In genomic region chr2:56102866-56103265, GRCh38 we compare ENCODE assay signal across 23 cellular contexts.
DNase-seq lines count a peak whose midpoint lies in the region; ATAC-seq and TF ChIP-seq lines count a peak whose summit lies in the region.
"Had no signal": no experiment of that assay in that cellular context is flagged by ENCODE, and none has a peak within 500 bp of the region (broad histone marks: within the 10 kb centered on the region; RNA-seq: fewer than 3 reads in every experiment).

No MANE protein-coding gene starts in this region.

- peaks cover 32% of the 10 kb centered on the region for H3K4me1 Mint-ChIP-seq in HFFc6 (ENCODE audit: low read depth)
- no peaks in the 10 kb centered on the region for H3K4me1 Mint-ChIP-seq in activated CD4-positive, alpha-beta memory T cell treated with anti-CD3 and anti-CD28 coated beads, Interleukin-2, amount 10 ng/mL, durations not matched to agents 7 days and 5 days
- H3K4me1 Mint-ChIP-seq: activated CD4-positive, alpha-beta T cell treated with anti-CD3 and anti-CD28 coated beads for 36 hours had no signal

- H3K27ac ChIP-seq in ACC112 (ENCODE audit: low read depth, low read length), result no peak overlapping the region
- H3K27ac ChIP-seq: prostate gland, thyroid gland had no signal

- H3K36me3 Mint-ChIP-seq in HFFc6 (ENCODE audit: low read depth), result no peaks in the 10 kb centered on the region; the same call in 1 of the 2 replicates
- no peaks in the 10 kb centered on the region for H3K36me3 Mint-ChIP-seq in activated CD4-positive, alpha-beta memory T cell treated with anti-CD3 and anti-CD28 coated beads, Interleukin-2, amount 10 ng/mL, durations not matched to agents 7 days and 5 days (ENCODE audit: low read depth)

- peaks cover 11% of the 10 kb centered on the region for H3K4me1 ChIP-seq in ACC112 (ENCODE audit: control insufficient read depth, insufficient read depth, low read length, unreplicated experiment)
- H3K4me1 ChIP-seq: BE2C, HAP-1, prostate gland, thyroid gland had no signal

- no peaks in the 10 kb centered on the region for H3K27me3 ChIP-seq in ACC112 (ENCODE audit: insufficient read depth, low read length)
- H3K27me3 ChIP-seq: BE2C, thyroid gland had no signal

- POLR2A ChIA-PET in activated CD4-positive, alpha-beta memory T cell treated with anti-CD3 and anti-CD28 coated beads, Interleukin-2, amount 10 ng/mL, durations not matched to agents 7 days and 5 days (lab: Charles Lee), result no interaction called here

- no peak overlapping the region for H3K27ac Mint-ChIP-seq in HFFc6
- no peak overlapping the region for H3K27ac Mint-ChIP-seq in activated CD4-positive, alpha-beta memory T cell treated with anti-CD3 and anti-CD28 coated beads, Interleukin-2, amount 10 ng/mL, durations not matched to agents 7 days and 5 days
- H3K27ac Mint-ChIP-seq: activated CD4-positive, alpha-beta T cell treated with anti-CD3 and anti-CD28 coated beads for 36 hours; endodermal cell; stimulated activated naive CD8-positive, alpha-beta T cell treated with anti-CD3 and anti-CD28 coated beads, Interleukin-15, Interleukin-2, amounts not matched to agents 100 ng/mL and 50 ng/mL, for 24 hours; T-helper 1 cell treated with Interleukin-12 subunit alpha and Interleukin-12 subunit beta and Interleukin-4 antibody, amounts not matched to agents 30 μg/mL and 1 μg/mL, for 36 hours had no signal

- no peaks in the 10 kb centered on the region for H3K9me3 Mint-ChIP-seq in HFFc6
- peaks cover 6% of the 10 kb centered on the region for H3K9me3 Mint-ChIP-seq in activated CD4-positive, alpha-beta memory T cell treated with anti-CD3 and anti-CD28 coated beads, Interleukin-2, amount 10 ng/mL, durations not matched to agents 7 days and 5 days
- H3K9me3 Mint-ChIP-seq: endodermal cell; stimulated activated naive CD8-positive, alpha-beta T cell treated with anti-CD3 and anti-CD28 coated beads, Interleukin-15, Interleukin-2, amounts not matched to agents 100 ng/mL and 50 ng/mL, for 24 hours; T-helper 1 cell treated with Interleukin-12 subunit alpha and Interleukin-12 subunit beta and Interleukin-4 antibody, amounts not matched to agents 30 μg/mL and 1 μg/mL, for 36 hours had no signal

- H3K79me2 ChIP-seq in ACC112 (ENCODE audit: control insufficient read depth, insufficient read depth, low read length, unreplicated experiment), result no peaks in the 10 kb centered on the region

- no peak overlapping the region for H3K4me3 Mint-ChIP-seq in HFFc6
- H3K4me3 Mint-ChIP-seq in activated CD4-positive, alpha-beta memory T cell treated with anti-CD3 and anti-CD28 coated beads, Interleukin-2, amount 10 ng/mL, durations not matched to agents 7 days and 5 days, result no peak overlapping the region
- H3K4me3 Mint-ChIP-seq: activated CD4-positive, alpha-beta T cell treated with anti-CD3 and anti-CD28 coated beads for 36 hours; endodermal cell; stimulated activated naive CD8-positive, alpha-beta T cell treated with anti-CD3 and anti-CD28 coated beads, Interleukin-15, Interleukin-2, amounts not matched to agents 100 ng/mL and 50 ng/mL, for 24 hours; T-helper 1 cell treated with Interleukin-12 subunit alpha and Interleukin-12 subunit beta and Interleukin-4 antibody, amounts not matched to agents 30 μg/mL and 1 μg/mL, for 36 hours had no signal

- TF ChIP-seq CTCF in HFFc6 (IDR thresholded peaks at IDR 0.05) (no peak), fibroblast of the aortic adventitia (IDR thresholded peaks at IDR 0.05; ENCODE audit: insufficient read depth, low read length) (no peak)

- DNase-seq in HFFc6, result peak; percentile 68
- DNase-seq in amniotic epithelial cell (ENCODE audit: low read depth), result peak; percentile 31
- DNase-seq in fibroblast of the aortic adventitia (ENCODE audit: low read depth), result peak; percentile 42
- DNase-seq in NCI-H1105 treated with DMSO at 0.1 percent for 48 hours (lab: John Stamatoyannopoulos, UW), result no peak
- no peak for DNase-seq in NOMO-1 (lab: John Stamatoyannopoulos, UW; ENCODE audit: unreplicated experiment in 2 of 2)
- no peak for DNase-seq in activated CD4-positive, alpha-beta memory T cell treated with anti-CD3 and anti-CD28 coated beads, Interleukin-2, amount 10 ng/mL, durations not matched to agents 7 days and 5 days
- DNase-seq: 8988T; activated CD4-positive, alpha-beta T cell treated with anti-CD3 and anti-CD28 coated beads for 36 hours; activated naive CD4-positive, alpha-beta T cell; activated T-cell treated with anti-CD3 and anti-CD28 coated beads, Interleukin-2, amount 50 U/mL, for 48 hours; amniotic stem cell; BE2C; DMS53; endodermal cell; head of caudate nucleus; MM.1S; thyroid gland had no signal

- no peaks in the 10 kb centered on the region for H3K36me3 ChIP-seq in ACC112 (ENCODE audit: insufficient read depth, low read length)
- H3K36me3 ChIP-seq: BE2C, HAP-1, prostate gland, thyroid gland had no signal

- peak overlapping the region; percentile 73 for H2AFZ ChIP-seq in ACC112 (ENCODE audit: low read length, unreplicated experiment)

- H3K4me3 ChIP-seq in ACC112 (ENCODE audit: low read depth, low read length), result no peak overlapping the region
- H3K4me3 ChIP-seq in fibroblast of the aortic adventitia (ENCODE audit: low read depth, low read length), result no peak overlapping the region
- H3K4me3 ChIP-seq: HAP-1, prostate gland, thyroid gland had no signal

- peaks cover 13% of the 10 kb centered on the region for H3K27me3 Mint-ChIP-seq in HFFc6 (ENCODE audit: insufficient read depth)
- no peaks in the 10 kb centered on the region for H3K27me3 Mint-ChIP-seq in activated CD4-positive, alpha-beta memory T cell treated with anti-CD3 and anti-CD28 coated beads, Interleukin-2, amount 10 ng/mL, durations not matched to agents 7 days and 5 days
- H3K27me3 Mint-ChIP-seq: activated CD4-positive, alpha-beta T cell treated with anti-CD3 and anti-CD28 coated beads for 36 hours; stimulated activated naive CD8-positive, alpha-beta T cell treated with anti-CD3 and anti-CD28 coated beads, Interleukin-15, Interleukin-2, amounts not matched to agents 100 ng/mL and 50 ng/mL, for 24 hours had no signal

- CTCF ChIA-PET in activated CD4-positive, alpha-beta memory T cell treated with anti-CD3 and anti-CD28 coated beads, Interleukin-2, amount 10 ng/mL, durations not matched to agents 7 days and 5 days (lab: Charles Lee), result no interaction called here

- no peak for ATAC-seq in GM19395 (IDR thresholded peaks at IDR 0.05; ENCODE audit: unreplicated experiment)
- ATAC-seq: activated CD4-positive, alpha-beta T cell treated with anti-CD3 and anti-CD28 coated beads for 36 hours had no signal

Comparison
In these comparisons a context has a peak if more than half of its experiments do, and no peak if none do; other contexts are left out.
1. DNase-seq: peak in HFFc6 (single experiment), amniotic epithelial cell (single experiment) and fibroblast of the aortic adventitia (single experiment); none in NCI-H1105 treated with DMSO at 0.1 percent for 48 hours (single experiment), NOMO-1 (0 of 2) and activated CD4-positive, alpha-beta memory T cell treated with anti-CD3 and anti-CD28 coated beads, Interleukin-2, amount 10 ng/mL, durations not matched to agents 7 days and 5 days (single experiment).